11 cellular contexts compared by ENCODE assay signal in the genomic region with DNA sequence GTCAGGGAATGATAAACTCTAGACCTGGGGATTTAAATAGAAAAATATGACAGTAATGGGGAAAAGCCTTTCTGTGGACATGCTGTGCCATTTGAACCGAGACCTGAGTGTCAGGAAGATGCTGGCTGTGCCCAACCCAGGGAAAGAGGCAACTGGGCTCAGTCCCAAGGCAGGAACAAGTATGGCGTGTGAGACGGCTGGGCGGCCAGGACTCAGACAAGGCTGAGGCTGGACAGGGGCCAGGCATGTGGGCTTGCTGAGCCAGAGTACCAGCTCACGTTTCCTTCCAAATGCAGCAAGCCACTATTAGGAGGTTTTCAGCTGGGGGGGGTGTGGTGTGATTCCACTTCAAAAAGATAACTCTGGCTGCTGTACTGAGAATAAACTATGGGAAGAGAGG.
A peak's percentile ranks its signal among the peaks of the same experiment; 100 is the strongest.
DNase-seq lines count a peak whose midpoint lies in the region; ATAC-seq and TF ChIP-seq lines count a peak whose summit lies in the region.
"Had no signal": no experiment of that assay in that cellular context is flagged by ENCODE, and none has a peak within 500 bp of the region (broad histone marks: within the 10 kb centered on the region; RNA-seq: fewer than 3 reads in every experiment).

No MANE protein-coding gene starts in this region.

- no peak for TF ChIP-seq EP300 in sigmoid colon (IDR thresholded peaks at IDR 0.05)

- DNase-seq in CD4-positive, alpha-beta memory T cell = no peak
- DNase-seq in LHCN-M2 (ENCODE audit: low read depth) (peak; percentile 16), choroid plexus epithelial cell (ENCODE audit: low read depth) (peak; percentile 16), midbrain (lab: John Stamatoyannopoulos, UW) (peak; percentile 1), posterior vena cava (ENCODE audit: low spot score) (no peak), sigmoid colon (no peak)
- no peak for DNase-seq in activated effector memory CD4-positive, alpha-beta T cell treated with anti-CD3 and anti-CD28 coated beads, Interleukin-2, amount 50 U/mL, for 16 hours
- DNase-seq: NCI-H2081 treated with DMSO at 0.1 percent for 48 hours, ovary had no signal

- H3K27me3 ChIP-seq in CD4-positive, alpha-beta memory T cell (ENCODE audit: insufficient read depth, low read length) = no peaks in the 10 kb centered on the region
- H3K27me3 ChIP-seq in sigmoid colon = no peaks in the 10 kb centered on the region
- H3K27me3 ChIP-seq: ovary had no signal

- H3K4me3 ChIP-seq in CD4-positive, alpha-beta memory T cell (ENCODE audit: low read length in 2 of 2) = no peak overlapping the region
- H3K4me3 ChIP-seq in choroid plexus epithelial cell (ENCODE audit: low read depth, low read length) (no peak overlapping the region), sigmoid colon (no peak overlapping the region)
- H3K4me3 ChIP-seq: ovary, SK-N-MC had no signal

- POLR2A ChIA-PET in CD4-positive, alpha-beta memory T cell (lab: Charles Lee; ENCODE audit: partially characterized antibody) = no interaction called here

- peaks cover 75% of the 10 kb centered on the region for H3K36me3 ChIP-seq in CD4-positive, alpha-beta memory T cell (ENCODE audit: insufficient read depth, low read length)
- no peaks in the 10 kb centered on the region for H3K36me3 ChIP-seq in sigmoid colon
- H3K36me3 ChIP-seq: ovary had no signal

- no peak overlapping the region for H3K4me3 Mint-ChIP-seq in CD4-positive, alpha-beta memory T cell

- H3K9me3 ChIP-seq in CD4-positive, alpha-beta memory T cell (ENCODE audit: control insufficient read depth in 1 of 2, low read length in 2 of 2) = no peaks in the 10 kb centered on the region
- H3K9me3 ChIP-seq in sigmoid colon = no peaks in the 10 kb centered on the region
- H3K9me3 ChIP-seq: ovary had no signal

- H3K27ac Mint-ChIP-seq in CD4-positive, alpha-beta memory T cell = peak overlapping the region in 4 of 7 donors; percentile 12 to 80 (median 42)

- TF ChIP-seq POLR2A in sigmoid colon (IDR thresholded peaks at IDR 0.05) = no peak

- TF ChIP-seq CTCF in choroid plexus epithelial cell (conservative IDR thresholded peaks at IDR 0.05; ENCODE audit: low read depth, low read length) (no peak), sigmoid colon (IDR thresholded peaks at IDR 0.05) (no peak)

- peaks cover 0 to 12% (median 6%) of the 10 kb centered on the region in 4 donors for H3K4me1 Mint-ChIP-seq in CD4-positive, alpha-beta memory T cell

- peaks cover 78 to 90% of the 10 kb centered on the region in 2 donors for H3K36me3 Mint-ChIP-seq in CD4-positive, alpha-beta memory T cell

- ATAC-seq in GM21737 (IDR thresholded peaks at IDR 0.05; ENCODE audit: unreplicated experiment) = no peak

- H3K27ac ChIP-seq in CD4-positive, alpha-beta memory T cell (ENCODE audit: low read depth, low read length) = no peak overlapping the region
- no peak overlapping the region for H3K27ac ChIP-seq in sigmoid colon
- H3K27ac ChIP-seq: ovary, SK-N-MC had no signal

- H3K9me3 Mint-ChIP-seq in CD4-positive, alpha-beta memory T cell = no peaks in the 10 kb centered on the region

- CTCF ChIA-PET in CD4-positive, alpha-beta memory T cell (lab: Charles Lee; ENCODE audit: partially characterized antibody) = no interaction called here

- WGBS in sigmoid colon, 2 donors = 56 to 75% methylated on average over 5 of the region's 5 CpGs

- no peaks in the 10 kb centered on the region for H3K4me1 ChIP-seq in CD4-positive, alpha-beta memory T cell (ENCODE audit: insufficient read depth, low read length)
- H3K4me1 ChIP-seq in sigmoid colon = no peaks in the 10 kb centered on the region

- intact Hi-C loops in CD4-positive, alpha-beta memory T cell (cut with micrococcal nuclease) = no loop called here
- intact Hi-C loops in posterior vena cava (cut with DNase I) = no loop called here
- intact Hi-C loops in sigmoid colon (cut with DNase I) = no loop called here

- H3K27me3 Mint-ChIP-seq in CD4-positive, alpha-beta memory T cell = no peaks in the 10 kb centered on the region

Comparison
In these comparisons a context has a peak if more than half of its experiments do, and no peak if none do; other contexts are left out.
1. DNase-seq: peak in LHCN-M2 (single experiment), choroid plexus epithelial cell (single experiment) and midbrain (single experiment); none in CD4-positive, alpha-beta memory T cell (0 of 5), posterior vena cava (single experiment), activated effector memory CD4-positive, alpha-beta T cell treated with anti-CD3 and anti-CD28 coated beads, Interleukin-2, amount 50 U/mL, for 16 hours (single experiment) and sigmoid colon (single experiment).